Comparison of ENCODE assay signal across 32 cellular contexts in the genomic region with DNA sequence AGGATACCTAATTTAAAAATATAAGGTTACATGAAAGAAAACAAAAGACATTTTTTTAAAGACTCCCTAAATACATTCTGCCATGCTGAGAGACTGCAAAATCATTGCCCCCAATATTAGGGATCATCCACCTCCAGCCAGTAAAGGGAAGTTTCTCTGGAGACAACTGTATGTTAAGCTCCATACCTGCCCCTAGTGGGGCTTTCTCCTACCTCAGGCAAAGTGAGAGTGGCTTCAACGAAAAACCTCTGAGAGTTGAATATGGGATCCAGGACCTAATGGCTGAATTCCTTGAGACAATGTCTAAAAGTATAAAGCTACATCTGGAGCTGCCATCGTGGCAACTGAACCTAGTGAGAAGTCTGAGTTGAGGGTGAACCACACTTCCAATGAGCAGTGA.
"Had no signal": no experiment of that assay in that cellular context is flagged by ENCODE, and none has a peak within 500 bp of the region (broad histone marks: within the 10 kb centered on the region; RNA-seq: fewer than 3 reads in every experiment).

No MANE protein-coding gene starts in this region.

- H3K9ac ChIP-seq: parathyroid adenoma had no signal

- H3K4me3 ChIP-seq: ovary, psoas muscle, skin epidermis, smooth muscle cell, spleen, suprapubic skin, testis, tibial artery, transverse colon, upper lobe of right lung, uterus had no signal

- H3K4me1 ChIP-seq: parathyroid adenoma, psoas muscle, spleen, suprapubic skin, testis, tibial artery, transverse colon, upper lobe of right lung, uterus had no signal

- H3K9me3 Mint-ChIP-seq: nephron progenitor cell; stimulated activated memory B cell treated with anti-CD40 and anti-IgM and Interleukin-4, amounts not matched to agents 10 μg/mL and 1 μg/mL and 100 μg/mL, for 72 hours had no signal

- H3K36me3 Mint-ChIP-seq: stimulated activated memory B cell treated with anti-CD40 and anti-IgM and Interleukin-4, amounts not matched to agents 10 μg/mL and 1 μg/mL and 100 μg/mL, for 72 hours; type B pancreatic cell had no signal

- H3K4me2 ChIP-seq: smooth muscle cell had no signal

- H3K79me2 ChIP-seq: parathyroid adenoma had no signal

- H3K27me3 Mint-ChIP-seq: naive thymus-derived CD8-positive, alpha-beta T cell; natural killer cell treated with Interleukin-12 subunit alpha and Interleukin-12 subunit beta and Interleukin-15 and Interleukin-18, amount 100 ng/mL, for 72 hours; progenitor cell of endocrine pancreas; stimulated activated memory B cell treated with anti-CD40 and anti-IgM and Interleukin-4, amounts not matched to agents 10 μg/mL and 1 μg/mL and 100 μg/mL, for 72 hours; stimulated activated naive CD8-positive, alpha-beta T cell treated with anti-CD3 and anti-CD28 coated beads, Interleukin-15, amount 100 ng/mL, for 72 hours; type B pancreatic cell had no signal

- H3K27me3 ChIP-seq: ovary, spleen, suprapubic skin, testis, tibial artery, transverse colon, upper lobe of right lung, uterus had no signal

- H3K27ac ChIP-seq: ovary, parathyroid adenoma, psoas muscle, skin epidermis, spleen, suprapubic skin, testis, tibial artery, transverse colon, upper lobe of right lung, uterus had no signal

- H3K4me1 Mint-ChIP-seq: naive thymus-derived CD8-positive, alpha-beta T cell; stimulated activated memory B cell treated with anti-CD40 and anti-IgM and Interleukin-4, amounts not matched to agents 10 μg/mL and 1 μg/mL and 100 μg/mL, for 72 hours; stimulated activated naive CD8-positive, alpha-beta T cell treated with anti-CD3 and anti-CD28 coated beads, Interleukin-15, amount 100 ng/mL, for 72 hours had no signal

- H3K27ac Mint-ChIP-seq: naive thymus-derived CD8-positive, alpha-beta T cell; natural killer cell treated with Interleukin-12 subunit alpha and Interleukin-12 subunit beta and Interleukin-15 and Interleukin-18, amount 100 ng/mL, for 72 hours; progenitor cell of endocrine pancreas; stimulated activated memory B cell treated with anti-CD40 and anti-IgM and Interleukin-4, amounts not matched to agents 10 μg/mL and 1 μg/mL and 100 μg/mL, for 72 hours; stimulated activated naive CD8-positive, alpha-beta T cell treated with anti-CD3 and anti-CD28 coated beads, Interleukin-15, amount 100 ng/mL, for 72 hours; type B pancreatic cell had no signal

- H3K4me3 Mint-ChIP-seq: naive thymus-derived CD8-positive, alpha-beta T cell; natural killer cell treated with Interleukin-12 subunit alpha and Interleukin-12 subunit beta and Interleukin-15 and Interleukin-18, amount 100 ng/mL, for 72 hours; nephron progenitor cell; neural crest cell; stimulated activated memory B cell treated with anti-CD40 and anti-IgM and Interleukin-4, amounts not matched to agents 10 μg/mL and 1 μg/mL and 100 μg/mL, for 72 hours; stimulated activated naive CD8-positive, alpha-beta T cell treated with anti-CD3 and anti-CD28 coated beads, Interleukin-15, amount 100 ng/mL, for 72 hours; type B pancreatic cell had no signal

- DNase-seq: naive thymus-derived CD8-positive, alpha-beta T cell; nephron progenitor cell; occipital lobe; ovary; posterior cingulate gyrus; psoas muscle; right cardiac atrium; spleen; stimulated activated CD4-positive, alpha-beta T cell treated with anti-CD3 and anti-CD28 coated beads, Interleukin-12 subunit alpha, Interleukin-12 subunit beta, amount 100 ng/mL, for 4 hours; stimulated activated CD4-positive, alpha-beta T cell treated with anti-CD3 and anti-CD28 coated beads, Interleukin-1b, Interleukin-23, amount 100 ng/mL, for 48 hours; stimulated activated CD4-positive, alpha-beta T cell treated with anti-CD3 and anti-CD28 coated beads, Interleukin-4, amount 100 ng/mL, for 1 hour; stimulated activated CD4-positive, alpha-beta T cell treated with anti-CD3 and anti-CD28 coated beads, Interleukin-4, amount 100 ng/mL, for 4 hours; stimulated activated CD8-positive, alpha-beta memory T cell treated with anti-CD3 and anti-CD28 coated beads, Interleukin-4, amount 100 ng/mL, for 48 hours; stimulated activated naive CD4-positive, alpha-beta T cell; stimulated activated naive CD8-positive, alpha-beta T cell treated with anti-CD3 and anti-CD28 coated beads, Interleukin-15, amount 100 ng/mL, for 72 hours; stimulated activated naive CD8-positive, alpha-beta T cell treated with anti-CD3 and anti-CD28 coated beads, Interleukin-15, Interleukin-2, amounts not matched to agents 100 U/mL and 50 U/mL, for 24 hours; substantia nigra; testis; tibial artery; transverse colon; upper lobe of right lung; uterus had no signal

- ATAC-seq: naive thymus-derived CD8-positive, alpha-beta T cell; natural killer cell treated with Interleukin-12 subunit alpha and Interleukin-12 subunit beta and Interleukin-15 and Interleukin-18, amount 100 ng/mL, for 72 hours; psoas muscle; right cardiac atrium; sciatic nerve; stimulated activated memory B cell treated with anti-CD40 and anti-IgM and Interleukin-4, amounts not matched to agents 10 μg/mL and 1 μg/mL and 100 μg/mL, for 72 hours; stimulated activated naive CD8-positive, alpha-beta T cell treated with anti-CD3 and anti-CD28 coated beads, Interleukin-15, amount 100 ng/mL, for 72 hours; stimulated activated naive CD8-positive, alpha-beta T cell treated with anti-CD3 and anti-CD28 coated beads, Interleukin-15, Interleukin-2, amounts not matched to agents 100 U/mL and 50 U/mL, for 24 hours; upper lobe of right lung had no signal

- H3K36me3 ChIP-seq: ovary, spleen, suprapubic skin, tibial artery, transverse colon, upper lobe of right lung, uterus had no signal
